Comparison of ENCODE assay signal across 1 cellular context in the genomic region with DNA sequence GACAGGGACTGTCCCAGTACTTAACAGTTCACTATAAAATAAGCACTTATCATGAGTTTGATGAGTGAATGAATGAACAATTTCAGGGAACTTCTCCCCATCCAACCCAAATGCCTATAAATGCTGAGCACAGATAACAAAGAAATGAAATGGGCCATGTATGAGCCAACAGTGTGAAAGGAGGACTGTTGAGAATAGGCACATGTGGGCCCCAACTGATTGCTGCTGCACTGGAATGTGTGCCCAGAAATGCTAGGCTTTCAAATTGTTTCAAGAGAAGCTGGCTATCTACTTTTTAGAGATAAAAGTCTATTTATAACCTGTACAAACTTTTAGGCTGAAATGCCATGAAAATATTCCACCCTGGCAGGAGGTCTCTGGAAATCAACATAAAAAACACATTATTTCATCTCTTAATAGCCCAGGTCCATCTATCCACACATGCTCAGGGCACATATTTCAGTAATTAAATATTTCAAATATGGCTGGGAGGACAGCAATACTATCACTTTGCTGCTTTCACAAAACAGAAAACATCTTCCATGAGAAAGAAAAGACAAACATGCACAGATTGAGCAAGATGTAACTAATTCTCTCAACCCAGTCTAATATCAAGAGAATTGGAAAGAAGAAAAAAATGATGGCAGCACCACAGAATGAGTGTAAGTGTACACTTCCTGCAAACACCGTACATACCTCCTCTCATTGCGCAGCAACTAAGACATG.
TF ChIP-seq lines count a peak whose summit lies in the region.

No MANE protein-coding gene starts in this region.

TF ChIP-seq in K562, 482 proteins besides CTCF, POLR2A, EP300 and RAD21 (continues in another document):
- no peak for TF ChIP-seq ETV5 (CRISPR knock-in tag; IDR thresholded peaks at IDR 0.05; ENCODE audit: low read depth)
- TF ChIP-seq ZNF134 (CRISPR knock-in tag; conservative IDR thresholded peaks at IDR 0.05), result 0 out of 2 replicates have a peak, but pooled peaks have one; percentile 10
- TF ChIP-seq HMG20A (CRISPR knock-in tag; conservative IDR thresholded peaks at IDR 0.05), result no peak
- no peak for TF ChIP-seq GABPB2 (CRISPR knock-in tag; conservative IDR thresholded peaks at IDR 0.05)
- TF ChIP-seq PRMT5 (CRISPR knock-in tag; IDR thresholded peaks at IDR 0.05), result no peak
- TF ChIP-seq, protein P1, sequence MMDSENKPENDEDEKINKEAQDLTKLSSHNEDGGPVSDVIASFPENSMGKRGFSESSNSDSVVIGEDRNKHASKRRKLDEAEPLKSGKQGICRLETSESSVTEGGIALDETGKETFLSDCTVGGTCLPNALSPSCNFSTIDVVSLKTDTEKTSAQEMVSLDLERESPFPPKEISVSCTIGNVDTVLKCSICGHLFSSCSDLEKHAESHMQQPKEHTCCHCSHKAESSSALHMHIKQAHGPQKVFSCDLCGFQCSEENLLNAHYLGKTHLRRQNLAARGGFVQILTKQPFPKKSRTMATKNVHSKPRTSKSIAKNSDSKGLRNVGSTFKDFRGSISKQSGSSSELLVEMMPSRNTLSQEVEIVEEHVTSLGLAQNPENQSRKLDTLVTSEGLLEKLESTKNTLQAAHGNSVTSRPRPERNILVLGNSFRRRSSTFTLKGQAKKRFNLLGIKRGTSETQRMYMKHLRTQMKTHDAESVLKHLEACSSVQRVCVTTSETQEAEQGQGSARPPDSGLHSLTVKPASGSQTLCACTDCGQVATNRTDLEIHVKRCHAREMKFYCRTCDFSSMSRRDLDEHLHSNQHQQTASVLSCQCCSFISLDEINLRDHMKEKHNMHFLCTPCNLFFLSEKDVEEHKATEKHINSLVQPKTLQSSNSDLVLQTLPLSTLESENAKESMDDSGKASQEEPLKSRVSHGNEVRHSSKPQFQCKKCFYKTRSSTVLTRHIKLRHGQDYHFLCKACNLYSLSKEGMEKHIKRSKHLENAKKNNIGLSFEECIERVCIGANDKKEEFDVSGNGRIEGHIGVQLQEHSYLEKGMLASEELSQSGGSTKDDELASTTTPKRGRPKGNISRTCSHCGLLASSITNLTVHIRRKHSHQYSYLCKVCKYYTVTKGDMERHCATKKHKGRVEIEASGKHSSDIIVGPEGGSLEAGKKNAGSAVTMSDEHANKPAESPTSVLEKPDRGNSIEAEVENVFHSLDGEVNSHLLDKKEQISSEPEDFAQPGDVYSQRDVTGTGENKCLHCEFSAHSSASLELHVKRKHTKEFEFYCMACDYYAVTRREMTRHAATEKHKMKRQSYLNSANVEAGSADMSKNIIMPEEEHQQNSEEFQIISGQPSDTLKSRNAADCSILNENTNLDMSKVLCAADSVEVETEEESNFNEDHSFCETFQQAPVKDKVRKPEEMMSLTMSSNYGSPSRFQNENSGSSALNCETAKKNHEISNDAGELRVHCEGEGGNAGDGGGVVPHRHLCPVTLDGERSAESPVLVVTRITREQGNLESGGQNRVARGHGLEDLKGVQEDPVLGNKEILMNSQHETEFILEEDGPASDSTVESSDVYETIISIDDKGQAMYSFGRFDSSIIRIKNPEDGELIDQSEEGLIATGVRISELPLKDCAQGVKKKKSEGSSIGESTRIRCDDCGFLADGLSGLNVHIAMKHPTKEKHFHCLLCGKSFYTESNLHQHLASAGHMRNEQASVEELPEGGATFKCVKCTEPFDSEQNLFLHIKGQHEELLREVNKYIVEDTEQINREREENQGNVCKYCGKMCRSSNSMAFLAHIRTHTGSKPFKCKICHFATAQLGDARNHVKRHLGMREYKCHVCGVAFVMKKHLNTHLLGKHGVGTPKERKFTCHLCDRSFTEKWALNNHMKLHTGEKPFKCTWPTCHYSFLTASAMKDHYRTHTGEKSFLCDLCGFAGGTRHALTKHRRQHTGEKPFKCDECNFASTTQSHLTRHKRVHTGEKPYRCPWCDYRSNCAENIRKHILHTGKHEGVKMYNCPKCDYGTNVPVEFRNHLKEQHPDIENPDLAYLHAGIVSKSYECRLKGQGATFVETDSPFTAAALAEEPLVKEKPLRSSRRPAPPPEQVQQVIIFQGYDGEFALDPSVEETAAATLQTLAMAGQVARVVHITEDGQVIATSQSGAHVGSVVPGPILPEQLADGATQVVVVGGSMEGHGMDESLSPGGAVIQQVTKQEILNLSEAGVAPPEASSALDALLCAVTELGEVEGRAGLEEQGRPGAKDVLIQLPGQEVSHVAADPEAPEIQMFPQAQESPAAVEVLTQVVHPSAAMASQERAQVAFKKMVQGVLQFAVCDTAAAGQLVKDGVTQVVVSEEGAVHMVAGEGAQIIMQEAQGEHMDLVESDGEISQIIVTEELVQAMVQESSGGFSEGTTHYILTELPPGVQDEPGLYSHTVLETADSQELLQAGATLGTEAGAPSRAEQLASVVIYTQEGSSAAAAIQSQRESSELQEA (IDR thresholded peaks at IDR 0.05; ENCODE audit: low read depth), result no peak
- TF ChIP-seq GATAD2B (IDR thresholded peaks at IDR 0.05; ENCODE audit: borderline replicate concordance), result no peak
- no peak for TF ChIP-seq NR2F6 (CRISPR knock-in tag; IDR thresholded peaks at IDR 0.05)
- TF ChIP-seq REST (CRISPR knock-in tag; IDR thresholded peaks at IDR 0.05; ENCODE audit: low read depth), result no peak
- TF ChIP-seq JUNB (CRISPR knock-in tag; conservative IDR thresholded peaks at IDR 0.05), result no peak
- no peak for TF ChIP-seq GTF2B (IDR thresholded peaks at IDR 0.05; ENCODE audit: extremely low read depth, insufficient read length)
- TF ChIP-seq, protein P2, sequence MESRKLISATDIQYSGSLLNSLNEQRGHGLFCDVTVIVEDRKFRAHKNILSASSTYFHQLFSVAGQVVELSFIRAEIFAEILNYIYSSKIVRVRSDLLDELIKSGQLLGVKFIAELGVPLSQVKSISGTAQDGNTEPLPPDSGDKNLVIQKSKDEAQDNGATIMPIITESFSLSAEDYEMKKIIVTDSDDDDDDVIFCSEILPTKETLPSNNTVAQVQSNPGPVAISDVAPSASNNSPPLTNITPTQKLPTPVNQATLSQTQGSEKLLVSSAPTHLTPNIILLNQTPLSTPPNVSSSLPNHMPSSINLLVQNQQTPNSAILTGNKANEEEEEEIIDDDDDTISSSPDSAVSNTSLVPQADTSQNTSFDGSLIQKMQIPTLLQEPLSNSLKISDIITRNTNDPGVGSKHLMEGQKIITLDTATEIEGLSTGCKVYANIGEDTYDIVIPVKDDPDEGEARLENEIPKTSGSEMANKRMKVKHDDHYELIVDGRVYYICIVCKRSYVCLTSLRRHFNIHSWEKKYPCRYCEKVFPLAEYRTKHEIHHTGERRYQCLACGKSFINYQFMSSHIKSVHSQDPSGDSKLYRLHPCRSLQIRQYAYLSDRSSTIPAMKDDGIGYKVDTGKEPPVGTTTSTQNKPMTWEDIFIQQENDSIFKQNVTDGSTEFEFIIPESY (CRISPR knock-in tag; IDR thresholded peaks at IDR 0.05), result no peak
- no peak for TF ChIP-seq DACH1 (IDR thresholded peaks at IDR 0.05; ENCODE audit: partially characterized antibody)
- TF ChIP-seq CHD4 (IDR thresholded peaks at IDR 0.05; ENCODE audit: insufficient read depth, insufficient replicate concordance, low read depth, low read length, poor library complexity, severe bottlenecking), result no peak
- TF ChIP-seq EGR1 (conservative IDR thresholded peaks at IDR 0.05), result no peak
- TF ChIP-seq ZNF24 (IDR thresholded peaks at IDR 0.05), result peak; percentile 78
- TF ChIP-seq HNRNPK (IDR thresholded peaks at IDR 0.05; ENCODE audit: low read depth, low read length, poor library complexity, severe bottlenecking), result no peak
- TF ChIP-seq SRSF1 (IDR thresholded peaks at IDR 0.05; ENCODE audit: low read depth, low read length), result no peak
- TF ChIP-seq SPI1 (IDR thresholded peaks at IDR 0.05; ENCODE audit: borderline replicate concordance, low read depth, low read length), result no peak
- no peak for TF ChIP-seq ZNF398 (CRISPR knock-in tag; IDR thresholded peaks at IDR 0.05)
- TF ChIP-seq, protein P3, sequence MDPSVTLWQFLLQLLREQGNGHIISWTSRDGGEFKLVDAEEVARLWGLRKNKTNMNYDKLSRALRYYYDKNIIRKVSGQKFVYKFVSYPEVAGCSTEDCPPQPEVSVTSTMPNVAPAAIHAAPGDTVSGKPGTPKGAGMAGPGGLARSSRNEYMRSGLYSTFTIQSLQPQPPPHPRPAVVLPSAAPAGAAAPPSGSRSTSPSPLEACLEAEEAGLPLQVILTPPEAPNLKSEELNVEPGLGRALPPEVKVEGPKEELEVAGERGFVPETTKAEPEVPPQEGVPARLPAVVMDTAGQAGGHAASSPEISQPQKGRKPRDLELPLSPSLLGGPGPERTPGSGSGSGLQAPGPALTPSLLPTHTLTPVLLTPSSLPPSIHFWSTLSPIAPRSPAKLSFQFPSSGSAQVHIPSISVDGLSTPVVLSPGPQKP (CRISPR knock-in tag; IDR thresholded peaks at IDR 0.05), result no peak
- TF ChIP-seq, protein P4, sequence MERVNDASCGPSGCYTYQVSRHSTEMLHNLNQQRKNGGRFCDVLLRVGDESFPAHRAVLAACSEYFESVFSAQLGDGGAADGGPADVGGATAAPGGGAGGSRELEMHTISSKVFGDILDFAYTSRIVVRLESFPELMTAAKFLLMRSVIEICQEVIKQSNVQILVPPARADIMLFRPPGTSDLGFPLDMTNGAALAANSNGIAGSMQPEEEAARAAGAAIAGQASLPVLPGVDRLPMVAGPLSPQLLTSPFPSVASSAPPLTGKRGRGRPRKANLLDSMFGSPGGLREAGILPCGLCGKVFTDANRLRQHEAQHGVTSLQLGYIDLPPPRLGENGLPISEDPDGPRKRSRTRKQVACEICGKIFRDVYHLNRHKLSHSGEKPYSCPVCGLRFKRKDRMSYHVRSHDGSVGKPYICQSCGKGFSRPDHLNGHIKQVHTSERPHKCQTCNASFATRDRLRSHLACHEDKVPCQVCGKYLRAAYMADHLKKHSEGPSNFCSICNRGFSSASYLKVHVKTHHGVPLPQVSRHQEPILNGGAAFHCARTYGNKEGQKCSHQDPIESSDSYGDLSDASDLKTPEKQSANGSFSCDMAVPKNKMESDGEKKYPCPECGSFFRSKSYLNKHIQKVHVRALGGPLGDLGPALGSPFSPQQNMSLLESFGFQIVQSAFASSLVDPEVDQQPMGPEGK (CRISPR knock-in tag; IDR thresholded peaks at IDR 0.05; ENCODE audit: borderline replicate concordance), result no peak
- no peak for TF ChIP-seq KAT2B (IDR thresholded peaks at IDR 0.05; ENCODE audit: low read depth, low read length)
- no peak for TF ChIP-seq RFX5 (IDR thresholded peaks at IDR 0.05; ENCODE audit: low read depth, low read length)
- TF ChIP-seq ZNF347 (CRISPR knock-in tag; IDR thresholded peaks at IDR 0.05; ENCODE audit: low read depth), result no peak
- no peak for TF ChIP-seq BDP1 (IDR thresholded peaks at IDR 0.05; ENCODE audit: insufficient read depth, insufficient read length)
- TF ChIP-seq ZNF3 (CRISPR knock-in tag; IDR thresholded peaks at IDR 0.05), result no peak
- TF ChIP-seq TFAM (CRISPR knock-in tag; conservative IDR thresholded peaks at IDR 0.05), result no peak
- peak; percentile 65 for TF ChIP-seq ZNF316 (IDR thresholded peaks at IDR 0.05)
- no peak for TF ChIP-seq ZBTB7A (IDR thresholded peaks at IDR 0.05; ENCODE audit: borderline replicate concordance, control insufficient read depth, low read depth, low read length)
- no peak for TF ChIP-seq NCOA1 (IDR thresholded peaks at IDR 0.05; ENCODE audit: low read depth)
- no peak for TF ChIP-seq ETS2 (tag; IDR thresholded peaks at IDR 0.05; ENCODE audit: borderline replicate concordance, poor library complexity, severe bottlenecking)
- TF ChIP-seq ZNF274 (IDR thresholded peaks at IDR 0.05; ENCODE audit: borderline replicate concordance, low read depth, low read length), result no peak
- TF ChIP-seq ETV1 (tag; conservative IDR thresholded peaks at IDR 0.05; ENCODE audit: low read depth), result no peak
- no peak for TF ChIP-seq E2F5 (CRISPR knock-in tag; IDR thresholded peaks at IDR 0.05)
- no peak for TF ChIP-seq HDAC2 (IDR thresholded peaks at IDR 0.05)
- TF ChIP-seq ZSCAN29 (IDR thresholded peaks at IDR 0.05), result no peak
- peak in 1 of 2 experiments; percentile 15; a peak in 1 of 4 replicates for TF ChIP-seq TBL1XR1 (IDR thresholded peaks at IDR 0.05; ENCODE audit: low read length in 2 of 2)
